In genomic region chr12:129790331-129790730, GRCh38 we compare ENCODE assay signal across 27 cellular contexts.
"Had no signal": no experiment of that assay in that cellular context is flagged by ENCODE, and none has a peak within 500 bp of the region (broad histone marks: within the 10 kb centered on the region; RNA-seq: fewer than 3 reads in every experiment).

No MANE protein-coding gene starts in this region.

- H3K9me3 ChIP-seq: gastrocnemius medialis had no signal

- FAIRE-seq: colon, endometrium, islet of Langerhans, keratinocyte had no signal

- H3K4me1 ChIP-seq: esophagus squamous epithelium, gastrocnemius medialis, heart right ventricle, left lung, lower lobe of right lung had no signal

- H3K4me3 ChIP-seq: coronary artery, dorsolateral prefrontal cortex, esophagus squamous epithelium, gastrocnemius medialis, heart right ventricle, left lung, lower lobe of right lung had no signal

- H3K27me3 ChIP-seq: dorsolateral prefrontal cortex, esophagus squamous epithelium, gastrocnemius medialis, left lung had no signal

- DNase-seq: dermis blood vessel endothelial cell; dorsolateral prefrontal cortex; effector CD4-positive, alpha-beta T cell; effector memory CD4-positive, alpha-beta T cell; erythroblast; esophagus squamous epithelium; foreskin fibroblast; foreskin melanocyte; gastrocnemius medialis; glutamatergic neuron; head of caudate nucleus; heart right ventricle; hippocampal formation; left cardiac atrium; left ventricle myocardium superior; lower lobe of right lung; mesenchymal stem cell; midbrain; naive B cell had no signal

- ATAC-seq: esophagus mucosa, gastrocnemius medialis, heart right ventricle, left cardiac atrium, left lung, left ventricle myocardium superior, lower lobe of right lung had no signal

- H3K36me3 ChIP-seq: esophagus squamous epithelium, gastrocnemius medialis, heart right ventricle, left lung, lower lobe of right lung had no signal

- H3K27ac ChIP-seq: coronary artery, dorsolateral prefrontal cortex, epithelial cell of prostate, esophagus squamous epithelium, gastrocnemius medialis, heart right ventricle, left lung, lower lobe of right lung had no signal
